In the genomic region with DNA sequence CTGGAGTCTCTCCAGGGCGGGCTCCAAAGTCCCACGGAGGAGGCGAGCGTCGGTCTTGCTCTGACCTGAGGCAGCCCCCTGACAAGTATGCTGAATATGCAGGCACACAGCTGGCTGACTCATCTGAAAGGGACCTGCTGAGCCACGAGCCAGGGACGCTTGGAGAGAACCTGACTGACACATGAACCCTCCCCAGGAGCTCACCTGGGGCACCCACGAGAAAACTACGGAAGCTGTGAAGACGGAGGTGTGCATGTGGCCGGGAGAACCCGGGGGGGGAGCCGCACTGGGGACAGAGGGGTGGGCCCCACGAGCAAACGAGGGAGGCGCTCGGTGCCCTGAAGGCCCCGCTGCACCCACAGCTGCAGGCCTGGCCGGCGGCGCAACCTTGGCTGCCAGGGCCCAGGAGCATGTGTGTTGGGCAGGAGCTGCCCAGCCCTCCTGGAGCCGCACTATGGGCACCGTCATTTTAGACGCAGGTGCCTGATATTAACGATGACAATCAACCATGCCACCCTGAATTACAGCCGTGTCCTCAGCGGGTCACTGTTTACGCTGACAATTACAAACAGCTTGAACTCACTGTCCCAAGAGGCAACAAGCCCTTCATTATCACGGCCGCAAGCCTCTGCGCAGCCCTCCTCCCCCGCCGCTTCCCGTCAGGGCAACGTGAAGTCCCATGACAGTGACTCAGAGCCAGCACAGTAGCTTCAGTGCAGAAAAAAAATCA, we compare ENCODE assay signal across 8 cellular contexts.
DNase-seq lines count a peak whose midpoint lies in the region; ATAC-seq and TF ChIP-seq lines count a peak whose summit lies in the region.

No MANE protein-coding gene starts in this region.

- TF ChIP-seq CTCF in astrocyte of the cerebellum (IDR thresholded peaks at IDR 0.05; ENCODE audit: low read depth, low read length, missing control alignments) (no peak), retinal pigment epithelial cell (conservative IDR thresholded peaks at IDR 0.05; ENCODE audit: low read depth, low read length) (no peak)

- DNase-seq in NCI-H1092 treated with DMSO at 0.1 percent for 48 hours (lab: John Stamatoyannopoulos, UW) = peak; percentile 3
- DNase-seq in NCI-H1092 (lab: John Stamatoyannopoulos, UW) = no peak
- peak; percentile 54 for DNase-seq in astrocyte of the cerebellum (ENCODE audit: low read depth)
- peak; percentile 35 to 93 (median 79) for DNase-seq in hypothalamus (lab: John Stamatoyannopoulos, UW)
- DNase-seq in retinal pigment epithelial cell (ENCODE audit: low read depth) = peak; percentile 81
- DNase-seq in NCI-H446 treated with DMSO at 0.1 percent for 48 hours (lab: John Stamatoyannopoulos, UW) = no peak
- no peak for DNase-seq in NK-92 (lab: John Stamatoyannopoulos, UW; ENCODE audit: unreplicated experiment)

- ATAC-seq in GM21447 (IDR thresholded peaks at IDR 0.05; ENCODE audit: unreplicated experiment) = no peak

- in situ Hi-C loops in astrocyte of the cerebellum (cut with HindIII; ENCODE audit: low sequenced_read_pairs) = no loop called here

- no peak overlapping the region for H3K4me3 ChIP-seq in astrocyte of the cerebellum (ENCODE audit: low read depth, low read length)
- H3K4me3 ChIP-seq in retinal pigment epithelial cell (ENCODE audit: low read length) = no peak overlapping the region

Comparison
In these comparisons a context has a peak if more than half of its experiments do, and no peak if none do; other contexts are left out.
1. DNase-seq: peak in NCI-H1092 treated with DMSO at 0.1 percent for 48 hours (single experiment), astrocyte of the cerebellum (single experiment), hypothalamus (51 of 51) and retinal pigment epithelial cell (single experiment); none in NCI-H1092 (single experiment), NCI-H446 treated with DMSO at 0.1 percent for 48 hours (single experiment) and NK-92 (single experiment).